In genomic region chr12:66804555-66804954, GRCh38 we compare ENCODE assay signal across 17 cellular contexts.
DNase-seq lines count a peak whose midpoint lies in the region; ATAC-seq, FAIRE-seq and TF ChIP-seq lines count a peak whose summit lies in the region.
"Had no signal": no experiment of that assay in that cellular context is flagged by ENCODE, and none has a peak within 500 bp of the region (broad histone marks: within the 10 kb centered on the region; RNA-seq: fewer than 3 reads in every experiment).

No MANE protein-coding gene starts in this region.

- DNase-seq in DMS 273 (lab: John Stamatoyannopoulos, UW; ENCODE audit: unreplicated experiment) (peak; percentile 63), DMS 273 treated with DMSO at 0.1 percent for 48 hours (lab: John Stamatoyannopoulos, UW) (no peak), NCI-H2227 treated with DMSO at 0.1 percent for 48 hours (lab: John Stamatoyannopoulos, UW) (peak; percentile 71), WTC11 (ENCODE audit: low spot score) (no peak), superior temporal gyrus (ENCODE audit: extremely low spot score) (peak; percentile 52), HTR-8/SVneo (ENCODE audit: insufficient read length, low spot score) (no peak), DMS114 treated with DMSO at 0.1 percent for 48 hours (lab: John Stamatoyannopoulos, UW; ENCODE audit: unreplicated experiment) (no peak), C1 segment of cervical spinal cord (lab: John Stamatoyannopoulos, UW) (no peak)
- DNase-seq: activated B cell treated with CpG ODN at 0.5 μM for 24 hours; activated naive CD4-positive, alpha-beta T cell treated with anti-CD3 and anti-CD28 coated beads for 36 hours; lower lobe of right lung; stimulated activated CD4-positive, alpha-beta T cell treated with anti-CD3 and anti-CD28 coated beads, Interleukin-2, amount 100 ng/mL, for 48 hours; T-cell; transverse colon had no signal

- TF ChIP-seq CTCF in WTC11 (IDR thresholded peaks at IDR 0.05), result no peak

- POLR2A ChIA-PET in WTC11 (lab: Charles Lee), result no interaction called here

- no peaks in the 10 kb centered on the region; the same call in 1 of the 2 replicates for H3K9me3 Mint-ChIP-seq in WTC11
- H3K9me3 Mint-ChIP-seq: activated B cell treated with CpG ODN at 0.5 μM for 24 hours; activated naive CD4-positive, alpha-beta T cell treated with anti-CD3 and anti-CD28 coated beads for 36 hours; T-cell had no signal

- peaks cover 39% of the 10 kb centered on the region for H3K4me1 Mint-ChIP-seq in WTC11
- H3K4me1 Mint-ChIP-seq: activated B cell treated with CpG ODN at 0.5 μM for 24 hours had no signal

- H3K27ac Mint-ChIP-seq in WTC11, result no peak overlapping the region
- H3K27ac Mint-ChIP-seq: activated B cell treated with CpG ODN at 0.5 μM for 24 hours; activated naive CD4-positive, alpha-beta T cell treated with anti-CD3 and anti-CD28 coated beads for 36 hours; naive thymus-derived CD8-positive, alpha-beta T cell; T-cell had no signal

- peaks cover 10% of the 10 kb centered on the region for H3K27me3 Mint-ChIP-seq in WTC11 (ENCODE audit: low read depth)

- peak; percentile 47 for ATAC-seq in WTC11
- ATAC-seq: lower lobe of right lung; naive thymus-derived CD8-positive, alpha-beta T cell; T-cell had no signal

- CTCF ChIA-PET in WTC11 (lab: Charles Lee), result interaction anchor here (0.9 kb wide), 1 partner anchor 96 kb away, joined by 3 read pairs; no protein-coding TSS in a partner anchor

- H3K36me3 Mint-ChIP-seq in WTC11, result no peaks in the 10 kb centered on the region
- H3K36me3 Mint-ChIP-seq: T-cell had no signal

- H3K4me3 Mint-ChIP-seq in WTC11, result peak overlapping the region; percentile 20; the same call in 1 of the 2 replicates
- H3K4me3 Mint-ChIP-seq: activated B cell treated with CpG ODN at 0.5 μM for 24 hours; activated naive CD4-positive, alpha-beta T cell treated with anti-CD3 and anti-CD28 coated beads for 36 hours; naive thymus-derived CD8-positive, alpha-beta T cell; T-cell had no signal

- no peak for FAIRE-seq in HTR-8/SVneo (lab: Jason Lieb, UNC)
- FAIRE-seq: GM12891, RCC 7860 had no signal

TF ChIP-seq in WTC11, 78 proteins besides CTCF, POLR2A, EP300 and RAD21:
- no peak for TF ChIP-seq NR1H2 (CRISPR knock-in tag; IDR thresholded peaks at IDR 0.05)
- TF ChIP-seq IRF2 (CRISPR knock-in tag; IDR thresholded peaks at IDR 0.05; ENCODE audit: borderline replicate concordance, low read depth), result no peak
- no peak for TF ChIP-seq IRF1 (CRISPR knock-in tag; IDR thresholded peaks at IDR 0.05)
- no peak for TF ChIP-seq HMGXB4 (CRISPR knock-in tag; IDR thresholded peaks at IDR 0.05)
- TF ChIP-seq, protein P1, sequence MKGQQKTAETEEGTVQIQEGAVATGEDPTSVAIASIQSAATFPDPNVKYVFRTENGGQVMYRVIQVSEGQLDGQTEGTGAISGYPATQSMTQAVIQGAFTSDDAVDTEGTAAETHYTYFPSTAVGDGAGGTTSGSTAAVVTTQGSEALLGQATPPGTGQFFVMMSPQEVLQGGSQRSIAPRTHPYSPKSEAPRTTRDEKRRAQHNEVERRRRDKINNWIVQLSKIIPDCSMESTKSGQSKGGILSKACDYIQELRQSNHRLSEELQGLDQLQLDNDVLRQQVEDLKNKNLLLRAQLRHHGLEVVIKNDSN (CRISPR knock-in tag; IDR thresholded peaks at IDR 0.05), result no peak
- TF ChIP-seq ZNF532 (CRISPR knock-in tag; IDR thresholded peaks at IDR 0.05; ENCODE audit: borderline replicate concordance), result no peak
- TF ChIP-seq CBFB (CRISPR knock-in tag; IDR thresholded peaks at IDR 0.05; ENCODE audit: low read depth), result no peak
- TF ChIP-seq SP1 (CRISPR knock-in tag; conservative IDR thresholded peaks at IDR 0.05), result no peak
- no peak for TF ChIP-seq GABPB1 (CRISPR knock-in tag; IDR thresholded peaks at IDR 0.05)
- TF ChIP-seq TCF7 (CRISPR knock-in tag; IDR thresholded peaks at IDR 0.05; ENCODE audit: low read depth), result no peak
- no peak for TF ChIP-seq SMAD4 (CRISPR knock-in tag; IDR thresholded peaks at IDR 0.05)
- no peak for TF ChIP-seq ATF1 (CRISPR knock-in tag; IDR thresholded peaks at IDR 0.05)
- TF ChIP-seq KAT7 (CRISPR knock-in tag; IDR thresholded peaks at IDR 0.05; ENCODE audit: borderline replicate concordance), result no peak
- TF ChIP-seq, protein P2, sequence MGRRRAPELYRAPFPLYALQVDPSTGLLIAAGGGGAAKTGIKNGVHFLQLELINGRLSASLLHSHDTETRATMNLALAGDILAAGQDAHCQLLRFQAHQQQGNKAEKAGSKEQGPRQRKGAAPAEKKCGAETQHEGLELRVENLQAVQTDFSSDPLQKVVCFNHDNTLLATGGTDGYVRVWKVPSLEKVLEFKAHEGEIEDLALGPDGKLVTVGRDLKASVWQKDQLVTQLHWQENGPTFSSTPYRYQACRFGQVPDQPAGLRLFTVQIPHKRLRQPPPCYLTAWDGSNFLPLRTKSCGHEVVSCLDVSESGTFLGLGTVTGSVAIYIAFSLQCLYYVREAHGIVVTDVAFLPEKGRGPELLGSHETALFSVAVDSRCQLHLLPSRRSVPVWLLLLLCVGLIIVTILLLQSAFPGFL (CRISPR knock-in tag; IDR thresholded peaks at IDR 0.05; ENCODE audit: borderline replicate concordance), result no peak
- TF ChIP-seq, protein P3, sequence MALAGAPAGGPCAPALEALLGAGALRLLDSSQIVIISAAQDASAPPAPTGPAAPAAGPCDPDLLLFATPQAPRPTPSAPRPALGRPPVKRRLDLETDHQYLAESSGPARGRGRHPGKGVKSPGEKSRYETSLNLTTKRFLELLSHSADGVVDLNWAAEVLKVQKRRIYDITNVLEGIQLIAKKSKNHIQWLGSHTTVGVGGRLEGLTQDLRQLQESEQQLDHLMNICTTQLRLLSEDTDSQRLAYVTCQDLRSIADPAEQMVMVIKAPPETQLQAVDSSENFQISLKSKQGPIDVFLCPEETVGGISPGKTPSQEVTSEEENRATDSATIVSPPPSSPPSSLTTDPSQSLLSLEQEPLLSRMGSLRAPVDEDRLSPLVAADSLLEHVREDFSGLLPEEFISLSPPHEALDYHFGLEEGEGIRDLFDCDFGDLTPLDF (CRISPR knock-in tag; IDR thresholded peaks at IDR 0.05), result no peak
- no peak for TF ChIP-seq NR3C1 (CRISPR knock-in tag; conservative IDR thresholded peaks at IDR 0.05; ENCODE audit: low read depth)

Comparison
In these comparisons a context has a peak if more than half of its experiments do, and no peak if none do; other contexts are left out.
1. DNase-seq: peak in DMS 273 (single experiment), NCI-H2227 treated with DMSO at 0.1 percent for 48 hours (single experiment) and superior temporal gyrus (single experiment); none in DMS 273 treated with DMSO at 0.1 percent for 48 hours (single experiment), WTC11 (single experiment), HTR-8/SVneo (single experiment), DMS114 treated with DMSO at 0.1 percent for 48 hours (single experiment) and C1 segment of cervical spinal cord (0 of 14).